11 cellular contexts compared by ENCODE assay signal in genomic region chr22:40050258-40050657, GRCh38. TPM values are rescaled to one million over a fixed set of nuclear protein-coding genes. Genes with fewer than 3 reads are reported as not detected.
DNase-seq lines count a peak whose midpoint lies in the region; ATAC-seq and TF ChIP-seq lines count a peak whose summit lies in the region.
"Had no signal": no experiment of that assay in that cellular context is flagged by ENCODE, and none has a peak within 500 bp of the region (broad histone marks: within the 10 kb centered on the region; RNA-seq: fewer than 3 reads in every experiment).

No MANE protein-coding gene starts in this region.

- no peaks in the 10 kb centered on the region for H3K27me3 ChIP-seq in Loucy (ENCODE audit: insufficient read depth, low read length, poor library complexity, severe bottlenecking)
- no peaks in the 10 kb centered on the region for H3K27me3 ChIP-seq in naive thymus-derived CD4-positive, alpha-beta T cell (ENCODE audit: control insufficient read depth in 2 of 2, insufficient read depth in 2 of 2, low read length in 2 of 2)
- no peaks in the 10 kb centered on the region; the same call in 1 of the 2 replicates for H3K27me3 ChIP-seq in BE2C

- no peak overlapping the region for H3K4me3 Mint-ChIP-seq in T-helper 1 cell treated with Interleukin-12 subunit alpha and Interleukin-12 subunit beta and Interleukin-4 antibody, amounts not matched to agents 30 μg/mL and 1 μg/mL, for 36 hours
- H3K4me3 Mint-ChIP-seq in naive thymus-derived CD4-positive, alpha-beta T cell: peak overlapping the region; percentile 6 to 79 (median 57)

- POLR2A ChIA-PET in naive thymus-derived CD4-positive, alpha-beta T cell (lab: Charles Lee): no interaction called here

- H3K36me3 ChIP-seq in Loucy (ENCODE audit: insufficient read depth, low read length) (no peaks in the 10 kb centered on the region), BE2C (no peaks in the 10 kb centered on the region)
- H3K36me3 ChIP-seq in naive thymus-derived CD4-positive, alpha-beta T cell (ENCODE audit: control insufficient read depth in 2 of 3, insufficient read depth in 3 of 3, low read length in 3 of 3): no peaks in the 10 kb centered on the region

- peak overlapping the region; percentile 74 for H3K4me2 ChIP-seq in Loucy (ENCODE audit: low read depth, low read length, poor library complexity, severe bottlenecking)

- H3K4me1 ChIP-seq in Loucy (ENCODE audit: insufficient read depth, low read length, poor library complexity, severe bottlenecking): peaks cover 66% of the 10 kb centered on the region
- peaks cover 31 to 58% of the 10 kb centered on the region in 2 donors for H3K4me1 ChIP-seq in naive thymus-derived CD4-positive, alpha-beta T cell (ENCODE audit: control insufficient read depth in 2 of 2, insufficient read depth in 2 of 2, low read length in 2 of 2)
- no peaks in the 10 kb centered on the region for H3K4me1 ChIP-seq in BE2C

- H3K9ac ChIP-seq in Loucy (ENCODE audit: low read depth, low read length, poor library complexity, severe bottlenecking): no peak overlapping the region

- ATAC-seq in GM21825 (IDR thresholded peaks at IDR 0.05; ENCODE audit: unreplicated experiment): peak; percentile 82
- peak; percentile 26 for ATAC-seq in naive thymus-derived CD4-positive, alpha-beta T cell

- H2AFZ ChIP-seq in Loucy (ENCODE audit: low read length): no peak overlapping the region

- DNase-seq in T-helper 1 cell (no peak), BE2C (no peak), NK-92 (lab: John Stamatoyannopoulos, UW; ENCODE audit: unreplicated experiment) (no peak), DMS153 treated with DMSO at 0.1 percent for 48 hours (lab: John Stamatoyannopoulos, UW; ENCODE audit: unreplicated experiment) (no peak)
- DNase-seq in naive thymus-derived CD4-positive, alpha-beta T cell: no peak

- H3K4me1 Mint-ChIP-seq in T-helper 1 cell treated with Interleukin-12 subunit alpha and Interleukin-12 subunit beta and Interleukin-4 antibody, amounts not matched to agents 30 μg/mL and 1 μg/mL, for 36 hours (ENCODE audit: low read depth): peaks cover 31% of the 10 kb centered on the region
- peaks cover 51 to 91% (median 77%) of the 10 kb centered on the region in 7 donors for H3K4me1 Mint-ChIP-seq in naive thymus-derived CD4-positive, alpha-beta T cell

- CTCF ChIA-PET in naive thymus-derived CD4-positive, alpha-beta T cell (lab: Charles Lee): no interaction called here

- peak overlapping the region; percentile 18 for H3K27ac Mint-ChIP-seq in T-helper 1 cell treated with Interleukin-12 subunit alpha and Interleukin-12 subunit beta and Interleukin-4 antibody, amounts not matched to agents 30 μg/mL and 1 μg/mL, for 36 hours
- H3K27ac Mint-ChIP-seq in naive thymus-derived CD4-positive, alpha-beta T cell: peak overlapping the region; percentile 20 to 88 (median 68)

- H3K9me3 ChIP-seq in Loucy (ENCODE audit: insufficient read depth, low read depth, low read length): no peaks in the 10 kb centered on the region
- no peaks in the 10 kb centered on the region for H3K9me3 ChIP-seq in naive thymus-derived CD4-positive, alpha-beta T cell (ENCODE audit: control insufficient read depth in 2 of 3, low read length in 3 of 3)
- no peaks in the 10 kb centered on the region for H3K9me3 ChIP-seq in BE2C

- peaks cover 97% of the 10 kb centered on the region for H3K79me2 ChIP-seq in Loucy (ENCODE audit: insufficient read depth, low read length)

- H4K20me1 ChIP-seq in Loucy (ENCODE audit: insufficient read depth, low read length, poor library complexity, severe bottlenecking): peaks cover 57% of the 10 kb centered on the region

- H3K9me2 ChIP-seq in Loucy (replicated peaks; ENCODE audit: low read depth, low read length): no peaks in the 10 kb centered on the region

- H3K27ac ChIP-seq in naive thymus-derived CD4-positive, alpha-beta T cell (ENCODE audit: low read depth, low read length): no peak overlapping the region
- H3K27ac ChIP-seq: SK-N-MC had no signal

- H3K36me3 Mint-ChIP-seq in T-helper 1 cell treated with Interleukin-12 subunit alpha and Interleukin-12 subunit beta and Interleukin-4 antibody, amounts not matched to agents 30 μg/mL and 1 μg/mL, for 36 hours (ENCODE audit: low read depth): no peaks in the 10 kb centered on the region
- H3K36me3 Mint-ChIP-seq in naive thymus-derived CD4-positive, alpha-beta T cell: peaks cover 0 to 9% (median 4%) of the 10 kb centered on the region in 5 donors

- intact Hi-C loops in naive thymus-derived CD4-positive, alpha-beta T cell (cut with micrococcal nuclease): no loop called here

- TF ChIP-seq CTCF in Loucy (conservative IDR thresholded peaks at IDR 0.05; ENCODE audit: low read length): no peak
- TF ChIP-seq CTCF in BE2C (IDR thresholded peaks at IDR 0.05; ENCODE audit: low read depth, low read length): no peak

- H3K4me3 ChIP-seq in Loucy (ENCODE audit: low read length, poor library complexity, severe bottlenecking): no peak overlapping the region
- no peak overlapping the region for H3K4me3 ChIP-seq in naive thymus-derived CD4-positive, alpha-beta T cell (ENCODE audit: low read length)
- no peak overlapping the region for H3K4me3 ChIP-seq in BE2C (ENCODE audit: low read depth, low read length)
- H3K4me3 ChIP-seq: SK-N-MC, skin epidermis had no signal

- H3F3A ChIP-seq in Loucy (ENCODE audit: low read depth): peaks cover 11% of the 10 kb centered on the region

- no peaks in the 10 kb centered on the region for H3K27me3 Mint-ChIP-seq in T-helper 1 cell treated with Interleukin-12 subunit alpha and Interleukin-12 subunit beta and Interleukin-4 antibody, amounts not matched to agents 30 μg/mL and 1 μg/mL, for 36 hours (ENCODE audit: low read depth)
- H3K27me3 Mint-ChIP-seq in naive thymus-derived CD4-positive, alpha-beta T cell: no peaks in the 10 kb centered on the region

- no peaks in the 10 kb centered on the region for H3K9me3 Mint-ChIP-seq in T-helper 1 cell treated with Interleukin-12 subunit alpha and Interleukin-12 subunit beta and Interleukin-4 antibody, amounts not matched to agents 30 μg/mL and 1 μg/mL, for 36 hours
- no peaks in the 10 kb centered on the region for H3K9me3 Mint-ChIP-seq in naive thymus-derived CD4-positive, alpha-beta T cell

RNA-seq across cellular contexts. Expression of gene FAM83F, which starts 55.5 kb away (rescaled TPM):
- total RNA-seq in naive thymus-derived CD4-positive, alpha-beta T cell: 10 to 100 TPM in 1 of 5 experiments, 1 to 10 TPM in 1, under 1 TPM in 3; 0.11 to 10.6 (median 0.51) TPM
- polyA plus RNA-seq in naive thymus-derived CD4-positive, alpha-beta T cell: under 1 TPM in 1 of 2 donors, not detected in 1; 0.20 TPM
- polyA plus RNA-seq in BE2C (2012; ENCODE audit: insufficient read depth, insufficient read length, low read depth): not detected
- total RNA-seq: A172 had no signal
